In genomic region chr5:61665939-61666621, GRCh38 we compare ENCODE assay signal across 1 cellular context.
TF ChIP-seq lines count a peak whose summit lies in the region.

No MANE protein-coding gene starts in this region.

TF ChIP-seq in K562, 482 proteins besides CTCF, POLR2A, EP300 and RAD21 (continued from another document):
- no peak for TF ChIP-seq CHD7 (IDR thresholded peaks at IDR 0.05; ENCODE audit: low read depth, low read length)
- TF ChIP-seq GATAD2B (IDR thresholded peaks at IDR 0.05; ENCODE audit: borderline replicate concordance) = no peak
- no peak for TF ChIP-seq STAT5B (CRISPR knock-in tag; IDR thresholded peaks at IDR 0.05)
- TF ChIP-seq STAT6 (CRISPR knock-in tag; IDR thresholded peaks at IDR 0.05) = no peak
- no peak for TF ChIP-seq MAFK (IDR thresholded peaks at IDR 0.05; ENCODE audit: low read length)
- TF ChIP-seq ZFP30 (CRISPR knock-in tag; IDR thresholded peaks at IDR 0.05; ENCODE audit: borderline replicate concordance) = no peak
- no peak for TF ChIP-seq TSC22D4 (tag; IDR thresholded peaks at IDR 0.05)
- TF ChIP-seq EP400 (IDR thresholded peaks at IDR 0.05) = no peak
- no peak for TF ChIP-seq ZNF511 (CRISPR knock-in tag; IDR thresholded peaks at IDR 0.05)
- no peak for TF ChIP-seq ELF4 (CRISPR knock-in tag; IDR thresholded peaks at IDR 0.05)
- no peak for TF ChIP-seq TFE3 (CRISPR knock-in tag; IDR thresholded peaks at IDR 0.05)
- no peak for TF ChIP-seq MCM3 (IDR thresholded peaks at IDR 0.05)
- TF ChIP-seq TOE1 (IDR thresholded peaks at IDR 0.05; ENCODE audit: borderline replicate concordance) = no peak
- TF ChIP-seq TOE1 (CRISPR knock-in tag; IDR thresholded peaks at IDR 0.05; ENCODE audit: borderline replicate concordance, low read depth) = no peak
- no peak for TF ChIP-seq ATF2 (CRISPR knock-in tag; IDR thresholded peaks at IDR 0.05)
- no peak for TF ChIP-seq CHAMP1 (IDR thresholded peaks at IDR 0.05)
- TF ChIP-seq RBBP5 (IDR thresholded peaks at IDR 0.05; ENCODE audit: borderline replicate concordance, insufficient read depth, low read length, poor library complexity, severe bottlenecking) = no peak
